ENCODE assay signal across 24 cellular contexts in the genomic region with DNA sequence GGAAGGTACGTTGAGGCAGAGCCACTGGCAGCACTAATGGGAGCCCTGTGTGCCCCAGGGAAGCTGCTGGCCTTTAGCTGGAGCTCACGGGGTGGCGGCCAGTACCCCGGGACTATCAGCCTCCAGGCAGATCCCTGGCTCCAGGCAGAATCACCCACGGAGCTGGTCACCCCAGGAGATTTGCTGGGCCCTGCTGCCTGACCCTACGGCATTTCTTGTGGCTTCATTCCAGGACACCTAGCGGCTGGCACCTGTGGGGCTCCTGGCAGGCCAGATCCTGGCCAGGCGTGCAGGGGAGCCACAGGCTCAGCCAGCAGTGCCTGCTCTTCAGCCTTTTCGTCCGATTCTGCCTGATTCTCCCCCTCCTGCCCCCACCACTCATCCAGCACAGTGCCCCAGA. TPM values are rescaled to one million over a fixed set of nuclear protein-coding genes. Genes with fewer than 3 reads are reported as not detected.
DNase-seq lines count a peak whose midpoint lies in the region; ATAC-seq and TF ChIP-seq lines count a peak whose summit lies in the region.
"Had no signal": no experiment of that assay in that cellular context is flagged by ENCODE, and none has a peak within 500 bp of the region (broad histone marks: within the 10 kb centered on the region; RNA-seq: fewer than 3 reads in every experiment).

No MANE protein-coding gene starts in this region.

- H3K36me3 ChIP-seq in SK-N-MC (ENCODE audit: insufficient read depth, low read length) (no peaks in the 10 kb centered on the region), hepatocyte (replicated peaks; ENCODE audit: insufficient read depth, low read depth) (no peaks in the 10 kb centered on the region), adrenal gland (replicated peaks in 1 of 2) (no peaks in the 10 kb centered on the region)
- H3K36me3 ChIP-seq: ascending aorta, gastroesophageal sphincter, vagina had no signal

- H3K4me3 Mint-ChIP-seq in activated naive CD4-positive, alpha-beta T cell treated with anti-CD3 and anti-CD28 coated beads, Interleukin-2, amount 50 U/mL, for 24 hours: peak overlapping the region; percentile 80
- H3K4me3 Mint-ChIP-seq in activated naive CD4-positive, alpha-beta T cell treated with anti-CD3 and anti-CD28 coated beads for 36 hours: no peak overlapping the region
- H3K4me3 Mint-ChIP-seq in stimulated activated effector memory CD8-positive, alpha-beta T cell treated with anti-CD3 and anti-CD28 coated beads, Interleukin-12 subunit alpha, Interleukin-12 subunit beta, amount 100 ng/mL, for 72 hours: peak overlapping the region; percentile 50
- H3K4me3 Mint-ChIP-seq in activated CD4-positive, alpha-beta memory T cell treated with anti-CD3 and anti-CD28 coated beads, Interleukin-2, amount 10 ng/mL, durations not matched to agents 7 days and 5 days: no peak overlapping the region
- H3K4me3 Mint-ChIP-seq: activated CD8-positive, alpha-beta memory T cell treated with anti-CD3 and anti-CD28 coated beads, Interleukin-2, amount 10 ng/mL, durations not matched to agents 7 days and 5 days; H9; naive B cell had no signal

- ATAC-seq in stimulated activated effector memory CD8-positive, alpha-beta T cell treated with anti-CD3 and anti-CD28 coated beads, Interleukin-12 subunit alpha, Interleukin-12 subunit beta, amount 100 ng/mL, for 72 hours: no peak
- ATAC-seq in GM21825 (IDR thresholded peaks at IDR 0.05; ENCODE audit: unreplicated experiment): no peak
- ATAC-seq: A549; gastroesophageal sphincter; stimulated activated memory B cell treated with anti-CD40 and anti-IgM and Interleukin-4, amounts not matched to agents 10 μg/mL and 1 μg/mL and 100 μg/mL, for 72 hours had no signal

- peak overlapping the region; percentile 67 for H3K4me2 ChIP-seq in hepatocyte

- TF ChIP-seq CTCF in hepatocyte (IDR thresholded peaks at IDR 0.05; ENCODE audit: poor library complexity) (no peak), adrenal gland (IDR thresholded peaks at IDR 0.05) (no peak)

- H3K9me2 ChIP-seq in hepatocyte (replicated peaks; ENCODE audit: insufficient read depth): no peaks in the 10 kb centered on the region

- no peak overlapping the region for H3K27ac Mint-ChIP-seq in activated naive CD4-positive, alpha-beta T cell treated with anti-CD3 and anti-CD28 coated beads, Interleukin-2, amount 50 U/mL, for 24 hours
- H3K27ac Mint-ChIP-seq in activated naive CD4-positive, alpha-beta T cell treated with anti-CD3 and anti-CD28 coated beads for 36 hours: no peak overlapping the region
- no peak overlapping the region for H3K27ac Mint-ChIP-seq in stimulated activated effector memory CD8-positive, alpha-beta T cell treated with anti-CD3 and anti-CD28 coated beads, Interleukin-12 subunit alpha, Interleukin-12 subunit beta, amount 100 ng/mL, for 72 hours
- no peak overlapping the region for H3K27ac Mint-ChIP-seq in activated CD4-positive, alpha-beta memory T cell treated with anti-CD3 and anti-CD28 coated beads, Interleukin-2, amount 10 ng/mL, durations not matched to agents 7 days and 5 days
- H3K27ac Mint-ChIP-seq: activated CD8-positive, alpha-beta memory T cell treated with anti-CD3 and anti-CD28 coated beads, Interleukin-2, amount 10 ng/mL, durations not matched to agents 7 days and 5 days; stimulated activated memory B cell treated with anti-CD40 and anti-IgM and Interleukin-4, amounts not matched to agents 10 μg/mL and 1 μg/mL and 100 μg/mL, for 72 hours; T-helper 2 cell treated with Interferon-gamma antibody and Interleukin-4, amounts not matched to agents 5 μg/mL and 100 μg/mL, for 36 hours had no signal

- H3K27me3 Mint-ChIP-seq in activated naive CD4-positive, alpha-beta T cell treated with anti-CD3 and anti-CD28 coated beads, Interleukin-2, amount 50 U/mL, for 24 hours: peaks cover 6% of the 10 kb centered on the region
- H3K27me3 Mint-ChIP-seq in activated naive CD4-positive, alpha-beta T cell treated with anti-CD3 and anti-CD28 coated beads for 36 hours (ENCODE audit: low read depth): peaks cover 19% of the 10 kb centered on the region
- H3K27me3 Mint-ChIP-seq in activated CD4-positive, alpha-beta memory T cell treated with anti-CD3 and anti-CD28 coated beads, Interleukin-2, amount 10 ng/mL, durations not matched to agents 7 days and 5 days: peaks cover 28% of the 10 kb centered on the region

- H3K4me3 ChIP-seq in SK-N-MC (peak overlapping the region; percentile 68; the same call in 1 of the 2 replicates), hepatocyte (no peak overlapping the region), adrenal gland (no peak overlapping the region)
- H3K4me3 ChIP-seq: A549, ascending aorta, coronary artery, gastroesophageal sphincter, vagina had no signal

- H2AFZ ChIP-seq in hepatocyte: no peak overlapping the region

- intact Hi-C loops in activated naive CD4-positive, alpha-beta T cell treated with anti-CD3 and anti-CD28 coated beads for 36 hours (cut with micrococcal nuclease): no loop called here
- intact Hi-C loops in adrenal gland (cut with DNase I): no loop called here

- CTCF ChIA-PET in activated naive CD4-positive, alpha-beta T cell treated with anti-CD3 and anti-CD28 coated beads for 36 hours (lab: Charles Lee): interaction anchor here (2.5 kb wide), 1 partner anchor 25 kb away, joined by 8 read pairs; no protein-coding TSS in a partner anchor
- CTCF ChIA-PET in activated CD4-positive, alpha-beta memory T cell treated with anti-CD3 and anti-CD28 coated beads, Interleukin-2, amount 10 ng/mL, durations not matched to agents 7 days and 5 days (lab: Charles Lee): no interaction called here

- no peaks in the 10 kb centered on the region for H3K9me3 Mint-ChIP-seq in activated naive CD4-positive, alpha-beta T cell treated with anti-CD3 and anti-CD28 coated beads, Interleukin-2, amount 50 U/mL, for 24 hours
- no peaks in the 10 kb centered on the region for H3K9me3 Mint-ChIP-seq in activated naive CD4-positive, alpha-beta T cell treated with anti-CD3 and anti-CD28 coated beads for 36 hours
- H3K9me3 Mint-ChIP-seq in stimulated activated effector memory CD8-positive, alpha-beta T cell treated with anti-CD3 and anti-CD28 coated beads, Interleukin-12 subunit alpha, Interleukin-12 subunit beta, amount 100 ng/mL, for 72 hours: no peaks in the 10 kb centered on the region
- H3K9me3 Mint-ChIP-seq in activated CD4-positive, alpha-beta memory T cell treated with anti-CD3 and anti-CD28 coated beads, Interleukin-2, amount 10 ng/mL, durations not matched to agents 7 days and 5 days: no peaks in the 10 kb centered on the region
- H3K9me3 Mint-ChIP-seq: H9; naive B cell; stimulated activated memory B cell treated with anti-CD40 and anti-IgM and Interleukin-4, amounts not matched to agents 10 μg/mL and 1 μg/mL and 100 μg/mL, for 72 hours; T-helper 2 cell treated with Interferon-gamma antibody and Interleukin-4, amounts not matched to agents 5 μg/mL and 100 μg/mL, for 36 hours had no signal

- H3K79me2 ChIP-seq in hepatocyte: no peaks in the 10 kb centered on the region

- H3K4me1 ChIP-seq in hepatocyte (ENCODE audit: insufficient read depth) (peaks cover 28% of the 10 kb centered on the region), adrenal gland (replicated peaks in 1 of 2) (no peaks in the 10 kb centered on the region)
- H3K4me1 ChIP-seq: ascending aorta, gastroesophageal sphincter had no signal

- H3K36me3 Mint-ChIP-seq in activated naive CD4-positive, alpha-beta T cell treated with anti-CD3 and anti-CD28 coated beads, Interleukin-2, amount 50 U/mL, for 24 hours: no peaks in the 10 kb centered on the region
- H3K36me3 Mint-ChIP-seq in activated naive CD4-positive, alpha-beta T cell treated with anti-CD3 and anti-CD28 coated beads for 36 hours (ENCODE audit: low read depth): no peaks in the 10 kb centered on the region
- H3K36me3 Mint-ChIP-seq in stimulated activated effector memory CD8-positive, alpha-beta T cell treated with anti-CD3 and anti-CD28 coated beads, Interleukin-12 subunit alpha, Interleukin-12 subunit beta, amount 100 ng/mL, for 72 hours: no peaks in the 10 kb centered on the region
- H3K36me3 Mint-ChIP-seq in activated CD4-positive, alpha-beta memory T cell treated with anti-CD3 and anti-CD28 coated beads, Interleukin-2, amount 10 ng/mL, durations not matched to agents 7 days and 5 days (ENCODE audit: low read depth): no peaks in the 10 kb centered on the region
- H3K36me3 Mint-ChIP-seq: activated CD8-positive, alpha-beta memory T cell treated with anti-CD3 and anti-CD28 coated beads, Interleukin-2, amount 10 ng/mL, durations not matched to agents 7 days and 5 days; stimulated activated memory B cell treated with anti-CD40 and anti-IgM and Interleukin-4, amounts not matched to agents 10 μg/mL and 1 μg/mL and 100 μg/mL, for 72 hours had no signal

- no peaks in the 10 kb centered on the region for H3K9me3 ChIP-seq in SK-N-MC (ENCODE audit: low read depth, low read length)
- H3K9me3 ChIP-seq in hepatocyte (ENCODE audit: low read depth): no peaks in the 10 kb centered on the region
- no peaks in the 10 kb centered on the region for H3K9me3 ChIP-seq in adrenal gland (replicated peaks in 1 of 3)
- H3K9me3 ChIP-seq: A549, ascending aorta, gastroesophageal sphincter, vagina had no signal

- H3K9ac ChIP-seq in SK-N-MC (ENCODE audit: insufficient read length): peak overlapping the region; percentile 59

- no peaks in the 10 kb centered on the region for H3K27me3 ChIP-seq in hepatocyte
- peaks cover 25% of the 10 kb centered on the region for H3K27me3 ChIP-seq in adrenal gland
- H3K27me3 ChIP-seq: ascending aorta, vagina had no signal

- H4K20me1 ChIP-seq in hepatocyte (ENCODE audit: insufficient read depth, poor library complexity, severe bottlenecking): no peaks in the 10 kb centered on the region

- H3K27ac ChIP-seq in SK-N-MC: peak overlapping the region; percentile 86
- peak overlapping the region; percentile 84 for H3K27ac ChIP-seq in hepatocyte
- H3K27ac ChIP-seq in adrenal gland: no peak overlapping the region
- H3K27ac ChIP-seq: ascending aorta, coronary artery, gastroesophageal sphincter, vagina had no signal

- H3K4me1 Mint-ChIP-seq in activated naive CD4-positive, alpha-beta T cell treated with anti-CD3 and anti-CD28 coated beads, Interleukin-2, amount 50 U/mL, for 24 hours: peaks cover 55% of the 10 kb centered on the region
- H3K4me1 Mint-ChIP-seq in activated naive CD4-positive, alpha-beta T cell treated with anti-CD3 and anti-CD28 coated beads for 36 hours (ENCODE audit: low read depth): peaks cover 46% of the 10 kb centered on the region
- peaks cover 72% of the 10 kb centered on the region for H3K4me1 Mint-ChIP-seq in stimulated activated effector memory CD8-positive, alpha-beta T cell treated with anti-CD3 and anti-CD28 coated beads, Interleukin-12 subunit alpha, Interleukin-12 subunit beta, amount 100 ng/mL, for 72 hours
- peaks cover 33% of the 10 kb centered on the region for H3K4me1 Mint-ChIP-seq in activated CD4-positive, alpha-beta memory T cell treated with anti-CD3 and anti-CD28 coated beads, Interleukin-2, amount 10 ng/mL, durations not matched to agents 7 days and 5 days

- no peak for DNase-seq in activated naive CD4-positive, alpha-beta T cell treated with anti-CD3 and anti-CD28 coated beads for 36 hours
- DNase-seq in SK-N-MC (ENCODE audit: low read depth, low spot score) (no peak), hepatocyte (ENCODE audit: low spot score) (no peak), adrenal gland (no peak)
- DNase-seq in stimulated activated effector memory CD8-positive, alpha-beta T cell treated with anti-CD3 and anti-CD28 coated beads, Interleukin-12 subunit alpha, Interleukin-12 subunit beta, amount 100 ng/mL, for 72 hours (ENCODE audit: low spot score in 2 of 2): no peak
- no peak for DNase-seq in activated CD4-positive, alpha-beta memory T cell treated with anti-CD3 and anti-CD28 coated beads, Interleukin-2, amount 10 ng/mL, durations not matched to agents 7 days and 5 days
- DNase-seq: H9, Karpas-422, naive B cell, NCI-H146, NCI-H226, SHP77 treated with DMSO at 0.1 percent for 48 hours had no signal

- POLR2A ChIA-PET in activated CD4-positive, alpha-beta memory T cell treated with anti-CD3 and anti-CD28 coated beads, Interleukin-2, amount 10 ng/mL, durations not matched to agents 7 days and 5 days (lab: Charles Lee): no interaction called here

- WGBS in hepatocyte (ENCODE audit: low lambda C conversion rate, missing lambda C conversion rate): 84% methylated on average over 8 of the region's 10 CpGs
- 57 to 76% (median 70%) methylated on average over 4 to 10 of the region's 10 CpGs for WGBS in adrenal gland, 4 donors

- no peak for TF ChIP-seq POLR2A in adrenal gland (IDR thresholded peaks at IDR 0.05)

RNA-seq across cellular contexts. Expression of a gene that starts 7.1 kb away (rescaled TPM):
- total RNA-seq in activated naive CD4-positive, alpha-beta T cell treated with anti-CD3 and anti-CD28 coated beads for 36 hours: not detected
- not detected in 2 replicates for total RNA-seq in hepatocyte
- 0.51 TPM in 1 of 2 replicates, not detected in the other for polyA plus RNA-seq in hepatocyte
- not detected for total RNA-seq in activated CD4-positive, alpha-beta memory T cell treated with anti-CD3 and anti-CD28 coated beads, Interleukin-2, amount 10 ng/mL, durations not matched to agents 7 days and 5 days
- not detected for total RNA-seq in adrenal gland
- under 1 TPM in 2 of 3 donors, not detected in 1; 0.08 to 0.10 TPM for polyA plus RNA-seq in adrenal gland
- total RNA-seq: activated CD8-positive, alpha-beta memory T cell treated with anti-CD3 and anti-CD28 coated beads, Interleukin-2, amount 10 ng/mL, durations not matched to agents 7 days and 5 days; ascending aorta; endothelial cell of umbilical vein had no signal
- polyA plus RNA-seq: liver had no signal

RNA-seq across cellular contexts. Expression of a gene that starts 36.9 kb away (rescaled TPM):
- not detected for total RNA-seq in activated naive CD4-positive, alpha-beta T cell treated with anti-CD3 and anti-CD28 coated beads for 36 hours
- total RNA-seq in hepatocyte (not detected in 2 replicates), adrenal gland (not detected)
- polyA plus RNA-seq in hepatocyte (not detected in 2 replicates), adrenal gland (not detected)
- total RNA-seq in activated CD4-positive, alpha-beta memory T cell treated with anti-CD3 and anti-CD28 coated beads, Interleukin-2, amount 10 ng/mL, durations not matched to agents 7 days and 5 days: not detected
- total RNA-seq: activated CD8-positive, alpha-beta memory T cell treated with anti-CD3 and anti-CD28 coated beads, Interleukin-2, amount 10 ng/mL, durations not matched to agents 7 days and 5 days; ascending aorta; endothelial cell of umbilical vein; liver had no signal
- polyA plus RNA-seq: endothelial cell of umbilical vein, liver had no signal

Comparison
In these comparisons a context has a peak if more than half of its experiments do, and no peak if none do; other contexts are left out.
1. H3K4me3 Mint-ChIP-seq: peak in activated naive CD4-positive, alpha-beta T cell treated with anti-CD3 and anti-CD28 coated beads, Interleukin-2, amount 50 U/mL, for 24 hours (single experiment) and stimulated activated effector memory CD8-positive, alpha-beta T cell treated with anti-CD3 and anti-CD28 coated beads, Interleukin-12 subunit alpha, Interleukin-12 subunit beta, amount 100 ng/mL, for 72 hours (single experiment); none in activated naive CD4-positive, alpha-beta T cell treated with anti-CD3 and anti-CD28 coated beads for 36 hours (single experiment) and activated CD4-positive, alpha-beta memory T cell treated with anti-CD3 and anti-CD28 coated beads, Interleukin-2, amount 10 ng/mL, durations not matched to agents 7 days and 5 days (single experiment).
2. H3K27ac ChIP-seq: peak in SK-N-MC (single experiment) and hepatocyte (single experiment); none in adrenal gland (0 of 5).